18 cellular contexts compared by ENCODE assay signal in genomic region chr10:86956195-86956840, GRCh38. TPM values are rescaled to one million over a fixed set of nuclear protein-coding genes. Genes with fewer than 3 reads are reported as not detected.
A peak's percentile ranks its signal among the peaks of the same experiment; 100 is the strongest.
DNase-seq lines count a peak whose midpoint lies in the region; ATAC-seq and TF ChIP-seq lines count a peak whose summit lies in the region.
"Had no signal": no experiment of that assay in that cellular context is flagged by ENCODE, and none has a peak within 500 bp of the region (broad histone marks: within the 10 kb centered on the region; RNA-seq: fewer than 3 reads in every experiment).

No MANE protein-coding gene starts in this region.

- H3K27me3 ChIP-seq in heart left ventricle (no peaks in the 10 kb centered on the region), layer of hippocampus (ENCODE audit: control insufficient read depth, insufficient read depth, low read length) (no peaks in the 10 kb centered on the region), prostate gland (replicated peaks; ENCODE audit: insufficient read depth) (no peaks in the 10 kb centered on the region)

- H3K27ac ChIP-seq in heart left ventricle, result peak overlapping the region; percentile 79 to 98 (median 90)
- peak overlapping the region; percentile 70 for H3K27ac ChIP-seq in layer of hippocampus (ENCODE audit: low read depth, low read length)
- peak overlapping the region in 1 of 2 donors; percentile 26 for H3K27ac ChIP-seq in prostate gland
- peak overlapping the region; percentile 87 for H3K27ac ChIP-seq in urinary bladder (ENCODE audit: low read depth)

- TF ChIP-seq POLR2A in heart left ventricle (IDR thresholded peaks at IDR 0.05), result no peak
- TF ChIP-seq POLR2A in prostate gland (IDR thresholded peaks at IDR 0.05), result no peak

- H3K9me3 ChIP-seq in heart left ventricle (peaks cover 0 to 19% (median 1%) of the 10 kb centered on the region in 12 donors), prostate gland (no peaks in the 10 kb centered on the region)

- H3K36me3 ChIP-seq in heart left ventricle (peaks cover 0 to 4% (median 0%) of the 10 kb centered on the region in 9 donors), prostate gland (no peaks in the 10 kb centered on the region), urinary bladder (ENCODE audit: insufficient read depth) (no peaks in the 10 kb centered on the region)

- H3K4me1 ChIP-seq in heart left ventricle (peaks cover 6 to 79% (median 52%) of the 10 kb centered on the region in 12 donors), prostate gland (replicated peaks) (no peaks in the 10 kb centered on the region), urinary bladder (ENCODE audit: insufficient read depth) (no peaks in the 10 kb centered on the region)

- intact Hi-C loops in heart left ventricle (cut with DNase I), result no loop called here
- intact Hi-C loops in Right ventricle myocardium inferior (cut with DNase I), result no loop called here
- intact Hi-C loops in prostate gland (cut with DNase I), result no loop called here

- no peak for TF ChIP-seq CTCF in heart left ventricle (IDR thresholded peaks at IDR 0.05)
- no peak for TF ChIP-seq CTCF in prostate gland (IDR thresholded peaks at IDR 0.05)

- H3K4me3 ChIP-seq in heart left ventricle (peak overlapping the region; percentile 9 to 66 (median 57)), prostate gland (peak overlapping the region; percentile 0 to 2), urinary bladder (ENCODE audit: low read depth, low read length) (peak overlapping the region; percentile 26)

- ATAC-seq in heart left ventricle, result no peak
- ATAC-seq in Right ventricle myocardium inferior, result no peak
- ATAC-seq: activated CD4-positive, CD25-positive, alpha-beta regulatory T cell treated with anti-CD3 and anti-CD28 coated beads, Interleukin-2, amount 50 U/mL, for 24 hours had no signal

- 53 to 66% (median 58%) methylated on average over 5 to 7 of the region's 7 CpGs for WGBS in heart left ventricle, 4 donors
- 82% methylated on average over 7 of the region's 7 CpGs for WGBS in prostate gland
- 67% methylated on average over 7 of the region's 7 CpGs for WGBS in urinary bladder

- DNase-seq in heart left ventricle (peak in 3 of 5 donors; percentile 7 to 37 (median 19)), Right ventricle myocardium inferior (ENCODE audit: missing footprints) (no peak), prostate gland (ENCODE audit: low spot score) (no peak), COLO829 (ENCODE audit: low spot score) (no peak), NCI-H1092 (lab: John Stamatoyannopoulos, UW) (no peak), NCI-H82 (lab: John Stamatoyannopoulos, UW) (no peak)
- DNase-seq: CD4-positive, alpha-beta T cell; central memory CD4-positive, alpha-beta T cell; EL; HCEC 1CT; hypothalamus; NCI-H146; NCI-H446 treated with DMSO at 0.1 percent for 48 hours; stimulated activated CD4-positive, alpha-beta T cell treated with anti-CD3 and anti-CD28 coated beads, Interleukin-15, amount 100 ng/mL, for 24 hours had no signal

RNA-seq across cellular contexts. Expression of gene MMRN2, which starts 1.1 kb away (rescaled TPM):
- total RNA-seq in heart left ventricle (10 to 100 TPM; 22.7 to 93.0 (median 34.3) TPM), Right ventricle myocardium inferior (35.8 TPM), prostate gland (10 to 100 TPM; 24.6 to 26.1 TPM), urinary bladder (49.0 TPM)
- polyA plus RNA-seq in heart left ventricle (10 to 100 TPM; 15.8 to 30.9 TPM), urinary bladder (40.8 TPM)
- total RNA-seq: osteocyte had no signal

RNA-seq across cellular contexts. Expression of gene SNCG, which starts 2.1 kb away (rescaled TPM):
- total RNA-seq in heart left ventricle, result 10 to 100 TPM in 8 of 9 donors, 1 to 10 TPM in 1; 8.2 to 44.7 (median 17.2) TPM
- polyA plus RNA-seq in heart left ventricle, result 10 to 100 TPM; 18.5 to 36.7 TPM
- 24.7 TPM for total RNA-seq in Right ventricle myocardium inferior
- total RNA-seq in prostate gland, result 10 to 100 TPM; 38.5 to 46.6 TPM
- 69.2 TPM for total RNA-seq in urinary bladder
- polyA plus RNA-seq in urinary bladder, result 197 TPM
- total RNA-seq: CD4-positive, alpha-beta T cell; osteocyte had no signal

RNA-seq across cellular contexts. Expression of gene ADIRF, which starts 12.0 kb away (rescaled TPM):
- total RNA-seq in heart left ventricle, result 100 to 1,000 TPM in 1 of 9 donors, 10 to 100 TPM in 8; 21.2 to 189 (median 37.9) TPM
- polyA plus RNA-seq in heart left ventricle, result 100 to 1,000 TPM in 1 of 2 donors, 10 to 100 TPM in 1; 86.1 to 123 TPM
- 54.6 TPM for total RNA-seq in Right ventricle myocardium inferior
- total RNA-seq in prostate gland, result 100 to 1,000 TPM; 128 to 347 TPM
- 112 TPM for total RNA-seq in urinary bladder
- polyA plus RNA-seq in urinary bladder, result 404 TPM
- total RNA-seq: CD4-positive, alpha-beta T cell; osteocyte had no signal

Comparison
In these comparisons a context has a peak if more than half of its experiments do, and no peak if none do; other contexts are left out.
1. DNase-seq: peak in heart left ventricle (3 of 5); none in Right ventricle myocardium inferior (single experiment), prostate gland (single experiment), COLO829 (single experiment), NCI-H1092 (single experiment) and NCI-H82 (single experiment).
2. H3K4me3 ChIP-seq: peak in every context shown above with its lines; median percentile 57 in heart left ventricle; 26 in urinary bladder; 1 in prostate gland.